In genomic region chr7:100506356-100506930, GRCh38 we compare ENCODE assay signal across 1 cellular context.
TF ChIP-seq lines count a peak whose summit lies in the region.

No MANE protein-coding gene starts in this region.

TF ChIP-seq in SK-N-SH treated with all-trans-retinoic acid at 6 μM for 48 hours, 23 proteins besides CTCF, POLR2A, EP300 and RAD21 (continued from another document):
- TF ChIP-seq ZNF8 (CRISPR knock-in tag; IDR thresholded peaks at IDR 0.05) (no peak), BACH2 (CRISPR knock-in tag; IDR thresholded peaks at IDR 0.05; ENCODE audit: borderline replicate concordance) (no peak), PPARA (CRISPR knock-in tag; IDR thresholded peaks at IDR 0.05; ENCODE audit: borderline replicate concordance) (no peak), GLIS3 (CRISPR knock-in tag; IDR thresholded peaks at IDR 0.05) (no peak), SNAI2 (CRISPR knock-in tag; IDR thresholded peaks at IDR 0.05) (no peak), CSRNP3 (CRISPR knock-in tag; IDR thresholded peaks at IDR 0.05) (no peak), POU6F1 (CRISPR knock-in tag; IDR thresholded peaks at IDR 0.05; ENCODE audit: borderline replicate concordance, low read depth) (no peak), ESRRG (CRISPR knock-in tag; IDR thresholded peaks at IDR 0.05) (no peak), ISL1 (CRISPR knock-in tag; IDR thresholded peaks at IDR 0.05) (no peak), TOX (CRISPR knock-in tag; IDR thresholded peaks at IDR 0.05; ENCODE audit: borderline replicate concordance) (no peak), RARB (CRISPR knock-in tag; IDR thresholded peaks at IDR 0.05) (no peak), ARNTL (CRISPR knock-in tag; IDR thresholded peaks at IDR 0.05; ENCODE audit: borderline replicate concordance, low read depth) (no peak), OSR1 (CRISPR knock-in tag; IDR thresholded peaks at IDR 0.05) (no peak)
